Comparison of ENCODE assay signal across 8 cellular contexts in the genomic region with DNA sequence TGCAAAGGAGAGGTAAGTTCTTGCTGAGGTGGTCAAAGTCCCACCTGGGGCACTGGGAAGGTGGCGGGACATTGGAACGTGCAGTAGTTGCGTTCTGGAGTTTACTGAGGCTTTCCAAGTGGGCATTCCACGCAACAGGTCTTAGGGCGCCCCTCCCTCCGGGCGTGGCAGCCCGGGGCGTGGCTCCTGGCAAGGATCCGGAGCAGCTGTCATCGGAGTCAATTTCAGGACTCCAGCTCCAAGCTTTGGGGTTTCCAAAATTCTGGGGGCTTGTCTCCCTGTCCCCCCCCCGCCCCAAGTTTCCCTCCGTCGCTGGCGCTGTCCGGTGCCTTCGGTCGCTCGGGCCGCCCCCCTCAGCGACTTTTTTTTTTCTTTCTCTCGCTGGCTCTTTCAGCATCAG. TPM values are rescaled to one million over a fixed set of nuclear protein-coding genes. Genes with fewer than 3 reads are reported as not detected.
DNase-seq lines count a peak whose midpoint lies in the region; ATAC-seq and TF ChIP-seq lines count a peak whose summit lies in the region.

No MANE protein-coding gene starts in this region.

- H3K36me3 Mint-ChIP-seq in activated T-helper 17 cell treated with anti-CD3 and anti-CD28 coated beads, Interleukin-2, amount 50 U/mL, for 72 hours (ENCODE audit: low read depth) = peaks cover 27% of the 10 kb centered on the region

- H3K27me3 ChIP-seq in kidney epithelial cell (ENCODE audit: control insufficient read depth, insufficient read depth, low read length) = peaks cover 10% of the 10 kb centered on the region
- no peaks in the 10 kb centered on the region for H3K27me3 ChIP-seq in testis

- no peaks in the 10 kb centered on the region for H3K9me3 Mint-ChIP-seq in activated T-helper 17 cell treated with anti-CD3 and anti-CD28 coated beads, Interleukin-2, amount 50 U/mL, for 72 hours

- H3K4me3 Mint-ChIP-seq in activated T-helper 17 cell treated with anti-CD3 and anti-CD28 coated beads, Interleukin-2, amount 50 U/mL, for 72 hours = peak overlapping the region; percentile 96

- H3K27me3 Mint-ChIP-seq in activated T-helper 17 cell treated with anti-CD3 and anti-CD28 coated beads, Interleukin-2, amount 50 U/mL, for 72 hours = peaks cover 3% of the 10 kb centered on the region

- TF ChIP-seq CTCF in kidney epithelial cell (IDR thresholded peaks at IDR 0.05; ENCODE audit: insufficient read depth, low read length, poor library complexity, severe bottlenecking) (no peak), testis (IDR thresholded peaks at IDR 0.05) (no peak)

- H3K27ac Mint-ChIP-seq in activated T-helper 17 cell treated with anti-CD3 and anti-CD28 coated beads, Interleukin-2, amount 50 U/mL, for 72 hours = no peak overlapping the region

- 6 to 35% methylated on average over 3 to 22 of the region's 22 CpGs for WGBS in testis, 2 donors

- H3K9me3 ChIP-seq in testis = no peaks in the 10 kb centered on the region

- ATAC-seq in HG03045 (IDR thresholded peaks at IDR 0.05; ENCODE audit: unreplicated experiment) (peak; percentile 15), GM18498 (IDR thresholded peaks at IDR 0.05; ENCODE audit: unreplicated experiment) (no peak), HG03442 (IDR thresholded peaks at IDR 0.05; ENCODE audit: unreplicated experiment) (no peak)
- ATAC-seq in activated T-helper 17 cell treated with anti-CD3 and anti-CD28 coated beads, Interleukin-2, amount 50 U/mL, for 72 hours (replicated peaks) = peak; percentile 22

- DNase-seq in D341Med (ENCODE audit: low spot score) (peak; percentile 50), kidney epithelial cell (ENCODE audit: low read depth) (no peak), testis (no peak), HCEC 1CT (no peak)

- TF ChIP-seq POLR2A in testis (IDR thresholded peaks at IDR 0.05) = no peak

- H3K4me1 Mint-ChIP-seq in activated T-helper 17 cell treated with anti-CD3 and anti-CD28 coated beads, Interleukin-2, amount 50 U/mL, for 72 hours = peaks cover 13% of the 10 kb centered on the region

- peak overlapping the region; percentile 85 for H3K4me3 ChIP-seq in kidney epithelial cell (ENCODE audit: low read depth, low read length)
- H3K4me3 ChIP-seq in testis = peak overlapping the region; percentile 73 to 90

- H3K4me1 ChIP-seq in testis = peaks cover 10% of the 10 kb centered on the region

- peak overlapping the region; percentile 67 to 95 for H3K27ac ChIP-seq in testis

- H3K36me3 ChIP-seq in kidney epithelial cell (ENCODE audit: control insufficient read depth, insufficient read depth, low read length) (no peaks in the 10 kb centered on the region), testis (ENCODE audit: low read depth, missing control alignments) (no peaks in the 10 kb centered on the region)

- intact Hi-C loops in testis (cut with DNase I; ENCODE audit: low total_unique reads) = no loop called here

RNA-seq across cellular contexts. Expression of a gene that starts 43.1 kb away (rescaled TPM):
- total RNA-seq in activated T-helper 17 cell treated with anti-CD3 and anti-CD28 coated beads, Interleukin-2, amount 50 U/mL, for 72 hours = 100 to 1,000 TPM; 100 to 112 TPM
- total RNA-seq in kidney epithelial cell (94.0 and 99.7 TPM in 2 replicates), testis (100 to 1,000 TPM; 143 to 201 TPM)
- polyA plus RNA-seq in testis (ENCODE audit: insufficient read depth, low read depth, low replicate concordance) = 457 TPM

Comparison
In these comparisons a context has a peak if more than half of its experiments do, and no peak if none do; other contexts are left out.
1. ATAC-seq: peak in HG03045 (single experiment) and activated T-helper 17 cell treated with anti-CD3 and anti-CD28 coated beads, Interleukin-2, amount 50 U/mL, for 72 hours (single experiment); none in GM18498 (single experiment) and HG03442 (single experiment).